Comparison of ENCODE assay signal across 24 cellular contexts in the genomic region with DNA sequence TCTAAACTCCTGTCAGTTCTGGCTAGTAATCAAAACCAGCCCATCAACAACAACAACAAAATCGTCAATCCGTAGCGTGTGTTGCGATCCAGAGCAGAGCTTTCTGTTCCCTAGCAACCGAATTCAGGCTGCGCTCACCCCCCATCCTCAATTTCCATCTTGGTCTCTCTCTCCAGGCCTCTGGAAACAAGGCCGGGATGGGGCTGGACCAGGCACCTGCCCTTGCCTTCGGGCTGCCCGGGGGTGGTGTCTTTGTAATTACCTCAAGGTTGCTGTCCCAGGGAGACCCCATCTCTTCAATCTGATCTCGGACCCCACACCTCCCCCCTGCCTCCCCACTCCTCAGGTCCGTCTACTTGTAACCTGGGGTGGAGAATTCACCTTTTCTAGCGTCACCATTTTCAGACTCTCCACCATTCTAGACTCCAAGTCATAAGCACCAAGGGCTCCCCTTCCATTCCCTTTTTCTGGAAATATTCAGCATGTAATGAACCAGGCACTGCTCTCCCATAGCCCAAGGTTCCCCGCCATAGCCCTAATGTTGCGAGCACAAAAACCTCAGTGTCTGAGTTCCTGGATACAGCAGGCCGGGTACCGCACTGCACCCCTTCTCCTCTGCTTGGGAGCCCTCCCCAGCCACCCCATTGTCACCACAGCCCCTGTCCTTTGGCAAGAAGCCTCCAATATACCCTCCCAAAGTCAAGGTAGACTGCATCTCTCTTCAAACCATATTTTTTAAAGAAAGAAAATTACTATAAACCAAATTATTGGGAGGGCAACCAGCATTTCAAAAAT.
"Had no signal": no experiment of that assay in that cellular context is flagged by ENCODE, and none has a peak within 500 bp of the region (broad histone marks: within the 10 kb centered on the region; RNA-seq: fewer than 3 reads in every experiment).

No MANE protein-coding gene starts in this region.

- H3K36me3 ChIP-seq: esophagus muscularis mucosa, gastrocnemius medialis, lower lobe of right lung, tibial artery had no signal

- H3K4me1 ChIP-seq: gastrocnemius medialis had no signal

- FAIRE-seq: endothelial cell of umbilical vein had no signal

- H3K9me3 ChIP-seq: body of pancreas, esophagus muscularis mucosa, gastrocnemius medialis, lower lobe of right lung, tibial artery had no signal

- H3K4me3 ChIP-seq: body of pancreas, esophagus muscularis mucosa, gastrocnemius medialis, lower lobe of right lung, skin epidermis, tibial artery had no signal

- H3K27ac ChIP-seq: body of pancreas, esophagus muscularis mucosa, gastrocnemius medialis, lower lobe of right lung, skin epidermis, tibial artery, VCaP had no signal

- DNase-seq: activated CD4-positive, alpha-beta T cell treated with anti-CD3 and anti-CD28 coated beads, Interleukin-2, amount 10 ng/mL, durations not matched to agents 7 days and 5 days; activated CD4-positive, CD25-positive, alpha-beta regulatory T cell treated with anti-CD3 and anti-CD28 coated beads, Interleukin-2, amount 50 U/mL, for 72 hours; activated CD8-positive, alpha-beta T cell treated with anti-CD3 and anti-CD28 coated beads for 36 hours; activated gamma-delta T cell treated with Interleukin-2 at 50 U/mL for 16 hours; activated T-cell treated with anti-CD3 and anti-CD28 coated beads, Interleukin-2, amount 50 U/mL, for 1 hour; anterior cingulate cortex; body of pancreas; central memory CD4-positive, alpha-beta T cell; dermis blood vessel endothelial cell; effector memory CD4-positive, alpha-beta T cell; gastrocnemius medialis; lower lobe of right lung; mesendoderm; naive B cell; retina; stimulated activated CD4-positive, alpha-beta T cell treated with anti-CD3 and anti-CD28 coated beads, Interleukin-2, amount 100 ng/mL, for 24 hours; stimulated activated naive CD8-positive, alpha-beta T cell treated with anti-CD3 and anti-CD28 coated beads, Interleukin-15, amount 100 ng/mL, for 72 hours; T-cell had no signal

- ATAC-seq: activated CD8-positive, alpha-beta T cell treated with anti-CD3 and anti-CD28 coated beads for 36 hours; body of pancreas; gastrocnemius medialis; left colon; lower lobe of right lung; stimulated activated naive CD8-positive, alpha-beta T cell treated with anti-CD3 and anti-CD28 coated beads, Interleukin-15, amount 100 ng/mL, for 72 hours; T-cell had no signal
